In the genomic region with DNA sequence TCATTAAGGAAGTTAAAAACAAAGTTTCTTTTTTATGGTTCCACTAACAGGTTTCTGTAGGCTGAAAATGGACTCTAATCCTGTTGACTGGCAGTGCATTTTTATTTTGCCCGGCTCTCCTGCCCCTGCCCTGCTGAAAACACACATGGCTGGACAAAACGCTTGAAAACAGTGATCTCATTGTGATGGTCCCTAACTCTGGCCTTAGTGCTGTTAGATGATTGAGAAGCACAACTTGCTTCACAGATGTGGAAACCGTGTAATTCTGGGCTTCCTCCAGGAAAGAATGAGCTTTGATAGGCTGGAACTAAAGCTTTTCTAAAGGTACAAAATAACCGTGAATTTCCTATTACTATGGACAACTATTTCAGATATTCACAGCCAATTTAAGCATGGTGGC, we compare ENCODE assay signal across 21 cellular contexts.
"Had no signal": no experiment of that assay in that cellular context is flagged by ENCODE, and none has a peak within 500 bp of the region (broad histone marks: within the 10 kb centered on the region; RNA-seq: fewer than 3 reads in every experiment).

No MANE protein-coding gene starts in this region.

- H3K4me1 Mint-ChIP-seq: activated CD4-positive, alpha-beta T cell treated with anti-CD3 and anti-CD28 coated beads, Interleukin-2, amount 10 ng/mL, durations not matched to agents 24 days and 14 days; activated T-helper 17 cell treated with anti-CD3 and anti-CD28 coated beads, Interleukin-2, amount 50 U/mL, for 72 hours; naive thymus-derived CD8-positive, alpha-beta T cell had no signal

- H3K4me3 ChIP-seq: left lung, mucosa of descending colon, psoas muscle, skin epidermis, transverse colon, uterus had no signal

- H3K36me3 Mint-ChIP-seq: naive thymus-derived CD8-positive, alpha-beta T cell had no signal

- ATAC-seq: activated CD8-positive, alpha-beta T cell treated with anti-CD3 and anti-CD28 coated beads for 36 hours; activated T-helper 17 cell treated with anti-CD3 and anti-CD28 coated beads, Interleukin-2, amount 50 U/mL, for 72 hours; left lung; mucosa of descending colon; naive thymus-derived CD8-positive, alpha-beta T cell; psoas muscle; right cardiac atrium; stimulated activated naive CD8-positive, alpha-beta T cell treated with anti-CD3 and anti-CD28 coated beads, Interleukin-15, Interleukin-2, amounts not matched to agents 100 U/mL and 50 U/mL, for 24 hours had no signal

- H3K36me3 ChIP-seq: brain microvascular endothelial cell, left lung, transverse colon, uterus had no signal

- H3K4me1 ChIP-seq: left lung, psoas muscle, transverse colon, uterus had no signal

- DNase-seq: activated CD4-positive, alpha-beta T cell treated with anti-CD3 and anti-CD28 coated beads, Interleukin-2, amount 10 ng/mL, durations not matched to agents 24 days and 14 days; activated CD8-positive, alpha-beta T cell treated with anti-CD3 and anti-CD28 coated beads for 36 hours; activated naive CD4-positive, alpha-beta T cell treated with anti-CD3 and anti-CD28 coated beads for 36 hours; activated T-cell treated with anti-CD3 and anti-CD28 coated beads, Interleukin-2, amount 50 U/mL, for 1 hour; brain microvascular endothelial cell; central memory CD4-positive, alpha-beta T cell; head of caudate nucleus; left lung; mammary epithelial cell; mucosa of descending colon; naive thymus-derived CD8-positive, alpha-beta T cell; nucleus accumbens; psoas muscle; right cardiac atrium; stimulated activated naive CD8-positive, alpha-beta T cell treated with anti-CD3 and anti-CD28 coated beads, Interleukin-15, Interleukin-2, amounts not matched to agents 100 U/mL and 50 U/mL, for 24 hours; substantia nigra; T1000; transverse colon; uterus had no signal

- H3K27ac Mint-ChIP-seq: activated CD4-positive, alpha-beta T cell treated with anti-CD3 and anti-CD28 coated beads, Interleukin-2, amount 10 ng/mL, durations not matched to agents 24 days and 14 days; activated CD8-positive, alpha-beta T cell treated with anti-CD3 and anti-CD28 coated beads for 36 hours; activated naive CD4-positive, alpha-beta T cell treated with anti-CD3 and anti-CD28 coated beads for 36 hours; activated T-helper 17 cell treated with anti-CD3 and anti-CD28 coated beads, Interleukin-2, amount 50 U/mL, for 72 hours; naive thymus-derived CD8-positive, alpha-beta T cell had no signal

- H3K27me3 ChIP-seq: brain microvascular endothelial cell, left lung, transverse colon, uterus had no signal

- H3K27ac ChIP-seq: brain microvascular endothelial cell, left lung, psoas muscle, skin epidermis, transverse colon, uterus had no signal

- H3K27me3 Mint-ChIP-seq: activated CD4-positive, alpha-beta T cell treated with anti-CD3 and anti-CD28 coated beads, Interleukin-2, amount 10 ng/mL, durations not matched to agents 24 days and 14 days; activated CD8-positive, alpha-beta T cell treated with anti-CD3 and anti-CD28 coated beads for 36 hours; naive thymus-derived CD8-positive, alpha-beta T cell had no signal

- H3K9me3 ChIP-seq: mucosa of descending colon, psoas muscle, transverse colon, uterus had no signal

- H3K9me3 Mint-ChIP-seq: activated CD4-positive, alpha-beta T cell treated with anti-CD3 and anti-CD28 coated beads, Interleukin-2, amount 10 ng/mL, durations not matched to agents 24 days and 14 days; activated CD8-positive, alpha-beta T cell treated with anti-CD3 and anti-CD28 coated beads for 36 hours had no signal

- H3K4me3 Mint-ChIP-seq: activated CD4-positive, alpha-beta T cell treated with anti-CD3 and anti-CD28 coated beads, Interleukin-2, amount 10 ng/mL, durations not matched to agents 24 days and 14 days; activated CD8-positive, alpha-beta T cell treated with anti-CD3 and anti-CD28 coated beads for 36 hours; activated naive CD4-positive, alpha-beta T cell treated with anti-CD3 and anti-CD28 coated beads for 36 hours; activated T-helper 17 cell treated with anti-CD3 and anti-CD28 coated beads, Interleukin-2, amount 50 U/mL, for 72 hours; naive thymus-derived CD8-positive, alpha-beta T cell had no signal
